ENCODE assay signal across 17 cellular contexts in the genomic region with DNA sequence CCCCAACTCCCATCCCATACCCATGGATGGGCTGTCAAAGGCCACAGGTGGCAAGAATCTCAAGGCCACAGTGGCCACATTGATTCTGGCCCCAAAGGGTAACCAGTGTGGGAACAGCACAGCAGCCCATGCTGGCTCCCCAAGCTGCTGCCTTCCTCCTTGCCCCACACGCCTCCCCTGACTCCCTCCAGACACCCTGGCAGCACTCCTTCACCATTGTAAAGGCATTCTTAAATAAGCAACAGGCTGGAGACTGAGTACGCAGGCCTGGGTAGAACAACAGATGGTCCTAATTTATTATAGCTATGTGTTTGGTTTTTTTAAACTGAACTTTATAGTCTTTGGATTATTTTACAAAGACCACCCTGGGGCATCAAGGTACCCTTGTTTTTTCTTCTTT.
A peak's percentile ranks its signal among the peaks of the same experiment; 100 is the strongest.
DNase-seq lines count a peak whose midpoint lies in the region; ATAC-seq, FAIRE-seq and TF ChIP-seq lines count a peak whose summit lies in the region.
"Had no signal": no experiment of that assay in that cellular context is flagged by ENCODE, and none has a peak within 500 bp of the region (broad histone marks: within the 10 kb centered on the region; RNA-seq: fewer than 3 reads in every experiment).

No MANE protein-coding gene starts in this region.

- H3K27me3 ChIP-seq in SJSA1 (replicated peaks): no peaks in the 10 kb centered on the region
- H3K27me3 ChIP-seq in GM23248 (replicated peaks; ENCODE audit: insufficient read depth): no peaks in the 10 kb centered on the region
- no peaks in the 10 kb centered on the region for H3K27me3 ChIP-seq in upper lobe of left lung

- no peaks in the 10 kb centered on the region for H3K9me3 Mint-ChIP-seq in nephron
- H3K9me3 Mint-ChIP-seq: activated naive CD4-positive, alpha-beta T cell treated with anti-CD3 and anti-CD28 coated beads, Interleukin-2, amount 10 ng/mL, durations not matched to agents 7 days and 5 days; activated T-cell treated with anti-CD3 and anti-CD28 coated beads, Interleukin-2, amount 50 U/mL, for 72 hours; CD14-positive monocyte; natural killer cell treated with Interleukin-12 subunit alpha and Interleukin-12 subunit beta and Interleukin-15 and Interleukin-18, amount 100 ng/mL, for 72 hours had no signal

- peak overlapping the region in 2 of 3 experiments; percentile 61 to 65 for H3K27ac Mint-ChIP-seq in nephron
- H3K27ac Mint-ChIP-seq: activated naive CD4-positive, alpha-beta T cell treated with anti-CD3 and anti-CD28 coated beads, Interleukin-2, amount 10 ng/mL, durations not matched to agents 7 days and 5 days; activated T-cell treated with anti-CD3 and anti-CD28 coated beads, Interleukin-2, amount 50 U/mL, for 72 hours; CD14-positive monocyte; natural killer cell treated with Interleukin-12 subunit alpha and Interleukin-12 subunit beta and Interleukin-15 and Interleukin-18, amount 100 ng/mL, for 72 hours had no signal

- H3K36me3 ChIP-seq in HEK293 (ENCODE audit: control insufficient read depth in 2 of 2, insufficient read depth in 1 of 2, low read length in 2 of 2) (no peaks in the 10 kb centered on the region), SJSA1 (no peaks in the 10 kb centered on the region), GM23248 (ENCODE audit: low read depth) (no peaks in the 10 kb centered on the region), upper lobe of left lung (no peaks in the 10 kb centered on the region), kidney (ENCODE audit: control insufficient read depth in 1 of 2, insufficient read depth in 2 of 2, low read length in 2 of 2) (no peaks in the 10 kb centered on the region)

- H3K9me2 ChIP-seq in GM23248 (ENCODE audit: insufficient read depth): no peaks in the 10 kb centered on the region

- no peak overlapping the region for H2AFZ ChIP-seq in GM23248

- no peak for ATAC-seq in upper lobe of left lung (ENCODE audit: low FRiP score in 2 of 2)
- ATAC-seq: activated T-cell treated with anti-CD3 and anti-CD28 coated beads, Interleukin-2, amount 50 U/mL, for 72 hours; left lobe of liver; natural killer cell treated with Interleukin-12 subunit alpha and Interleukin-12 subunit beta and Interleukin-15 and Interleukin-18, amount 100 ng/mL, for 72 hours had no signal

- no peak for FAIRE-seq in kidney (lab: Jason Lieb, UNC)

- no peak for TF ChIP-seq EP300 in upper lobe of left lung (IDR thresholded peaks at IDR 0.05)

- CTCF ChIA-PET in HEK293 (lab: Yijun Ruan, JAX): no interaction called here

- no peaks in the 10 kb centered on the region for H3K27me3 Mint-ChIP-seq in nephron (ENCODE audit: low read depth)

- no peaks in the 10 kb centered on the region for H3K36me3 Mint-ChIP-seq in nephron (ENCODE audit: low read depth)
- H3K36me3 Mint-ChIP-seq: activated naive CD4-positive, alpha-beta T cell treated with anti-CD3 and anti-CD28 coated beads, Interleukin-2, amount 10 ng/mL, durations not matched to agents 7 days and 5 days; CD14-positive monocyte; natural killer cell treated with Interleukin-12 subunit alpha and Interleukin-12 subunit beta and Interleukin-15 and Interleukin-18, amount 100 ng/mL, for 72 hours had no signal

- no peak overlapping the region for H3K4me2 ChIP-seq in GM23248 (ENCODE audit: unreplicated experiment)

- DNase-seq in SJSA1 (ENCODE audit: low read depth in 1 of 2, low spot score in 2 of 2) (peak; percentile 78 to 90), fibroblast of the aortic adventitia (ENCODE audit: low read depth) (peak; percentile 57), GM23248 (no peak), upper lobe of left lung (no peak), SK-N-DZ (ENCODE audit: low spot score) (no peak), kidney (no peak)
- DNase-seq: activated naive CD4-positive, alpha-beta T cell treated with anti-CD3 and anti-CD28 coated beads, Interleukin-2, amount 10 ng/mL, durations not matched to agents 7 days and 5 days; activated T-cell treated with anti-CD3 and anti-CD28 coated beads, Interleukin-2, amount 50 U/mL, for 72 hours; aorta; cerebellar nuclear complex; effector CD4-positive, alpha-beta T cell; NCI-H2081 treated with DMSO at 0.1 percent for 48 hours had no signal

- H3K9me3 ChIP-seq in HEK293 (ENCODE audit: control insufficient read depth, insufficient read depth, low read depth, low read length) (no peaks in the 10 kb centered on the region), SJSA1 (replicated peaks) (no peaks in the 10 kb centered on the region), GM23248 (ENCODE audit: low read depth) (no peaks in the 10 kb centered on the region), upper lobe of left lung (no peaks in the 10 kb centered on the region), kidney (ENCODE audit: control insufficient read depth in 1 of 2, low read length in 2 of 2) (no peaks in the 10 kb centered on the region)

- H3K27ac ChIP-seq in HEK293 (ENCODE audit: extremely low read depth, low read depth, low read length) (no peak overlapping the region; the same call in 1 of the 2 replicates), SJSA1 (peak overlapping the region; percentile 63), GM23248 (no peak overlapping the region), upper lobe of left lung (no peak overlapping the region), kidney (ENCODE audit: low read depth in 2 of 2, low read length in 2 of 2) (no peak overlapping the region)

- no peaks in the 10 kb centered on the region for H4K20me1 ChIP-seq in GM23248 (ENCODE audit: insufficient read depth)

- TF ChIP-seq POLR2A in upper lobe of left lung (IDR thresholded peaks at IDR 0.05): no peak

- 73 to 87% methylated on average over 2 of the region's 2 CpGs for WGBS in GM23248 (ENCODE audit: low coverage in 1 of 2, low lambda C conversion rate in 2 of 2, missing lambda C conversion rate in 2 of 2), 2 experiments
- 91 to 94% methylated on average over 2 of the region's 2 CpGs for WGBS in upper lobe of left lung, 2 donors

- TF ChIP-seq CTCF in HEK293 (tag by site-specific recombination; IDR thresholded peaks at IDR 0.05) (no peak), fibroblast of the aortic adventitia (IDR thresholded peaks at IDR 0.05; ENCODE audit: insufficient read depth, low read length) (no peak), nephron (IDR thresholded peaks at IDR 0.05; ENCODE audit: unreplicated experiment in 3 of 3) (no peak), upper lobe of left lung (IDR thresholded peaks at IDR 0.05) (no peak), kidney (IDR thresholded peaks at IDR 0.05; ENCODE audit: borderline replicate concordance, extremely low read depth, insufficient read depth) (no peak)

- peaks cover 30% of the 10 kb centered on the region for H3K4me1 ChIP-seq in HEK293 (ENCODE audit: control insufficient read depth, insufficient read depth, low read length)
- H3K4me1 ChIP-seq in SJSA1 (replicated peaks): peaks cover 71% of the 10 kb centered on the region
- peaks cover 11% of the 10 kb centered on the region for H3K4me1 ChIP-seq in GM23248 (ENCODE audit: insufficient read depth)
- H3K4me1 ChIP-seq in upper lobe of left lung: peaks cover 0 to 8% (median 2%) of the 10 kb centered on the region in 4 donors
- peaks cover 2 to 6% of the 10 kb centered on the region in 2 donors for H3K4me1 ChIP-seq in kidney (ENCODE audit: control insufficient read depth in 1 of 2, insufficient read depth in 1 of 2, low read depth in 1 of 2, low read length in 2 of 2)

- H3K9ac ChIP-seq in GM23248 (no peak overlapping the region), kidney (ENCODE audit: low read length in 2 of 2) (no peak overlapping the region)

- H3K4me3 ChIP-seq in HEK293 (ENCODE audit: low read depth, low read length) (no peak overlapping the region), SJSA1 (no peak overlapping the region), fibroblast of the aortic adventitia (ENCODE audit: low read depth, low read length) (no peak overlapping the region), GM23248 (no peak overlapping the region), upper lobe of left lung (no peak overlapping the region), kidney (ENCODE audit: low read length in 2 of 2) (no peak overlapping the region)

- intact Hi-C loops in kidney (cut with DNase I): no loop called here

- POLR2A ChIA-PET in HEK293 (lab: Yijun Ruan, JAX): interaction anchor here (0.7 kb wide), 1 partner anchor 214 kb away, joined by 4 read pairs; no protein-coding TSS in a partner anchor

- in situ Hi-C loops in GM23248 (cut with MboI): no loop called here

- peaks cover 42% of the 10 kb centered on the region for H3K4me1 Mint-ChIP-seq in nephron

- no peak overlapping the region for H3K4me3 Mint-ChIP-seq in nephron
- H3K4me3 Mint-ChIP-seq: activated naive CD4-positive, alpha-beta T cell treated with anti-CD3 and anti-CD28 coated beads, Interleukin-2, amount 10 ng/mL, durations not matched to agents 7 days and 5 days; activated T-cell treated with anti-CD3 and anti-CD28 coated beads, Interleukin-2, amount 50 U/mL, for 72 hours; CD14-positive monocyte; natural killer cell treated with Interleukin-12 subunit alpha and Interleukin-12 subunit beta and Interleukin-15 and Interleukin-18, amount 100 ng/mL, for 72 hours had no signal

- peaks cover 12% of the 10 kb centered on the region; the same call in 1 of the 2 replicates for H3F3A ChIP-seq in GM23248 (ENCODE audit: insufficient read depth)

- no peaks in the 10 kb centered on the region for H3K79me2 ChIP-seq in GM23248 (ENCODE audit: insufficient read depth)

TF ChIP-seq in HEK293, 187 proteins besides CTCF, POLR2A, EP300 and RAD21 (continues in another document):
- TF ChIP-seq ZNF596 (tag by site-specific recombination; IDR thresholded peaks at IDR 0.05) (no peak), SCRT1 (tag by site-specific recombination; IDR thresholded peaks at IDR 0.05; ENCODE audit: borderline replicate concordance) (peak; percentile 93), SCRT2 (tag by site-specific recombination; IDR thresholded peaks at IDR 0.05) (peak; percentile 95)
- TF ChIP-seq, protein P1, sequence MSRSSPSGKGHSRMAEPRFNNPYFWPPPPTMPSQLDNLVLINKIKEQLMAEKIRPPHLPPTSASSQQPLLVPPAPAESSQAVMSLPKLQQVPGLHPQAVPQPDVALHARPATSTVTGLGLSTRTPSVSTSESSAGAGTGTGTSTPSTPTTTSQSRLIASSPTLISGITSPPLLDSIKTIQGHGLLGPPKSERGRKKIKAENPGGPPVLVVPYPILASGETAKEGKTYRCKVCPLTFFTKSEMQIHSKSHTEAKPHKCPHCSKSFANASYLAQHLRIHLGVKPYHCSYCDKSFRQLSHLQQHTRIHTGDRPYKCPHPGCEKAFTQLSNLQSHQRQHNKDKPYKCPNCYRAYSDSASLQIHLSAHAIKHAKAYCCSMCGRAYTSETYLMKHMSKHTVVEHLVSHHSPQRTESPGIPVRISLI (tag by site-specific recombination; IDR thresholded peaks at IDR 0.05): 0 out of 2 replicates have a peak, but pooled peaks have one; percentile 26

Comparison
In these comparisons a context has a peak if more than half of its experiments do, and no peak if none do; other contexts are left out.
1. DNase-seq: peak in SJSA1 (2 of 2) and fibroblast of the aortic adventitia (single experiment); none in GM23248 (single experiment), upper lobe of left lung (0 of 2), SK-N-DZ (single experiment) and kidney (single experiment).